In genomic region chr2:201130524-201131186, GRCh38 we compare ENCODE assay signal across 8 cellular contexts. TPM values are rescaled to one million over a fixed set of nuclear protein-coding genes. Genes with fewer than 3 reads are reported as not detected.
A peak's percentile ranks its signal among the peaks of the same experiment; 100 is the strongest.
DNase-seq lines count a peak whose midpoint lies in the region; ATAC-seq and TF ChIP-seq lines count a peak whose summit lies in the region.

No MANE protein-coding gene starts in this region.

- no peaks in the 10 kb centered on the region for H3K9me3 ChIP-seq in stomach

- no peaks in the 10 kb centered on the region for H3K9me3 Mint-ChIP-seq in activated T-cell treated with anti-CD3 and anti-CD28 coated beads, Interleukin-2, amount 50 U/mL, for 72 hours

- peak; percentile 77 for DNase-seq in CD1c-positive myeloid dendritic cell (ENCODE audit: extremely low spot score)
- DNase-seq in activated T-cell treated with anti-CD3 and anti-CD28 coated beads, Interleukin-2, amount 50 U/mL, for 72 hours, result peak; percentile 46 to 55
- peak; percentile 70 for DNase-seq in glomerular visceral epithelial cell (ENCODE audit: extremely low spot score)
- no peak for DNase-seq in stomach
- DNase-seq in NCI-H187 treated with DMSO at 0.1 percent for 48 hours (lab: John Stamatoyannopoulos, UW), result no peak
- DNase-seq in activated CD4-positive, CD25-positive, alpha-beta regulatory T cell (lab: John Stamatoyannopoulos, UW), result no peak
- DNase-seq in DMS79 treated with DMSO at 0.1 percent for 48 hours (lab: John Stamatoyannopoulos, UW), result no peak

- TF ChIP-seq CTCF in stomach (IDR thresholded peaks at IDR 0.05), result no peak

- H3K27ac ChIP-seq in stomach, result peak overlapping the region; percentile 55 to 100 (median 99)

- no peak for TF ChIP-seq POLR2A in stomach (IDR thresholded peaks at IDR 0.05)

- intact Hi-C loops in stomach (cut with DNase I; ENCODE audit: low total_unique reads), result no loop called here

- peaks cover 79% of the 10 kb centered on the region for H3K4me1 Mint-ChIP-seq in activated T-cell treated with anti-CD3 and anti-CD28 coated beads, Interleukin-2, amount 50 U/mL, for 72 hours (ENCODE audit: low read depth)

- H3K4me1 ChIP-seq in stomach, result peaks cover 53 to 99% (median 82%) of the 10 kb centered on the region in 4 donors

- no peaks in the 10 kb centered on the region for H3K27me3 Mint-ChIP-seq in activated T-cell treated with anti-CD3 and anti-CD28 coated beads, Interleukin-2, amount 50 U/mL, for 72 hours (ENCODE audit: low read depth)

- peaks cover 32 to 59% of the 10 kb centered on the region in 2 donors for H3K36me3 Mint-ChIP-seq in activated T-cell treated with anti-CD3 and anti-CD28 coated beads, Interleukin-2, amount 50 U/mL, for 72 hours (ENCODE audit: insufficient read depth in 2 of 2)

- peak overlapping the region; percentile 93 to 95 for H3K4me3 Mint-ChIP-seq in activated T-cell treated with anti-CD3 and anti-CD28 coated beads, Interleukin-2, amount 50 U/mL, for 72 hours

- H3K27me3 ChIP-seq in stomach, result no peaks in the 10 kb centered on the region

- TF ChIP-seq EP300 in stomach (IDR thresholded peaks at IDR 0.05), result no peak

- H3K4me3 ChIP-seq in stomach, result peak overlapping the region in 2 of 4 donors; percentile 14 to 49

- peak overlapping the region; percentile 98 for H3K27ac Mint-ChIP-seq in activated T-cell treated with anti-CD3 and anti-CD28 coated beads, Interleukin-2, amount 50 U/mL, for 72 hours

- 49 to 70% (median 61%) methylated on average over 3 of the region's 3 CpGs for WGBS in stomach, 5 donors

- peaks cover 3 to 42% (median 35%) of the 10 kb centered on the region in 4 donors for H3K36me3 ChIP-seq in stomach

- peak; percentile 31 for ATAC-seq in HG03520 (IDR thresholded peaks at IDR 0.05; ENCODE audit: unreplicated experiment)
- ATAC-seq in activated T-cell treated with anti-CD3 and anti-CD28 coated beads, Interleukin-2, amount 50 U/mL, for 72 hours (replicated peaks in 1 of 2), result peak; percentile 68 to 69

RNA-seq across cellular contexts. Expression of gene CFLAR, which starts 14.7 kb away (rescaled TPM):
- 100 to 1,000 TPM; 232 to 385 TPM for total RNA-seq in activated T-cell treated with anti-CD3 and anti-CD28 coated beads, Interleukin-2, amount 50 U/mL, for 72 hours
- 100 to 1,000 TPM; 149 to 424 (median 247) TPM for total RNA-seq in stomach
- 10 to 100 TPM; 23.3 to 43.4 (median 24.1) TPM for polyA plus RNA-seq in stomach

RNA-seq across cellular contexts. Expression of gene CASP10, which starts 52.3 kb away (rescaled TPM):
- 10 to 100 TPM; 15.7 to 17.4 TPM for total RNA-seq in activated T-cell treated with anti-CD3 and anti-CD28 coated beads, Interleukin-2, amount 50 U/mL, for 72 hours
- 10 to 100 TPM in 4 of 5 donors, 1 to 10 TPM in 1; 2.6 to 34.9 (median 16.5) TPM for total RNA-seq in stomach
- polyA plus RNA-seq in stomach, result 1 to 10 TPM; 4.7 to 8.1 (median 4.9) TPM

RNA-seq across cellular contexts. Expression of gene NDUFB3, which starts 58.9 kb away (rescaled TPM):
- 10 to 100 TPM; 52.9 to 59.8 TPM for total RNA-seq in activated T-cell treated with anti-CD3 and anti-CD28 coated beads, Interleukin-2, amount 50 U/mL, for 72 hours
- 100 to 1,000 TPM in 1 of 5 donors, 10 to 100 TPM in 3, 1 to 10 TPM in 1; 3.5 to 130 (median 58.5) TPM for total RNA-seq in stomach
- polyA plus RNA-seq in stomach, result 100 to 1,000 TPM in 2 of 3 donors, 10 to 100 TPM in 1; 91.2 to 134 (median 109) TPM

RNA-seq across cellular contexts. Expression of gene HYCC2, which starts 59.2 kb away (rescaled TPM):
- 10 to 100 TPM; 31.5 to 38.0 TPM for total RNA-seq in activated T-cell treated with anti-CD3 and anti-CD28 coated beads, Interleukin-2, amount 50 U/mL, for 72 hours
- 10 to 100 TPM in 3 of 5 donors, 1 to 10 TPM in 2; 2.9 to 51.6 (median 11.1) TPM for total RNA-seq in stomach
- polyA plus RNA-seq in stomach, result 1 to 10 TPM; 2.4 to 4.0 (median 2.5) TPM

Comparison
In these comparisons a context has a peak if more than half of its experiments do, and no peak if none do; other contexts are left out.
1. DNase-seq: peak in CD1c-positive myeloid dendritic cell (single experiment), activated T-cell treated with anti-CD3 and anti-CD28 coated beads, Interleukin-2, amount 50 U/mL, for 72 hours (2 of 2) and glomerular visceral epithelial cell (single experiment); none in stomach (single experiment), NCI-H187 treated with DMSO at 0.1 percent for 48 hours (single experiment), activated CD4-positive, CD25-positive, alpha-beta regulatory T cell (0 of 4) and DMS79 treated with DMSO at 0.1 percent for 48 hours (single experiment).